ENCODE assay signal across 1 cellular context in the genomic region with DNA sequence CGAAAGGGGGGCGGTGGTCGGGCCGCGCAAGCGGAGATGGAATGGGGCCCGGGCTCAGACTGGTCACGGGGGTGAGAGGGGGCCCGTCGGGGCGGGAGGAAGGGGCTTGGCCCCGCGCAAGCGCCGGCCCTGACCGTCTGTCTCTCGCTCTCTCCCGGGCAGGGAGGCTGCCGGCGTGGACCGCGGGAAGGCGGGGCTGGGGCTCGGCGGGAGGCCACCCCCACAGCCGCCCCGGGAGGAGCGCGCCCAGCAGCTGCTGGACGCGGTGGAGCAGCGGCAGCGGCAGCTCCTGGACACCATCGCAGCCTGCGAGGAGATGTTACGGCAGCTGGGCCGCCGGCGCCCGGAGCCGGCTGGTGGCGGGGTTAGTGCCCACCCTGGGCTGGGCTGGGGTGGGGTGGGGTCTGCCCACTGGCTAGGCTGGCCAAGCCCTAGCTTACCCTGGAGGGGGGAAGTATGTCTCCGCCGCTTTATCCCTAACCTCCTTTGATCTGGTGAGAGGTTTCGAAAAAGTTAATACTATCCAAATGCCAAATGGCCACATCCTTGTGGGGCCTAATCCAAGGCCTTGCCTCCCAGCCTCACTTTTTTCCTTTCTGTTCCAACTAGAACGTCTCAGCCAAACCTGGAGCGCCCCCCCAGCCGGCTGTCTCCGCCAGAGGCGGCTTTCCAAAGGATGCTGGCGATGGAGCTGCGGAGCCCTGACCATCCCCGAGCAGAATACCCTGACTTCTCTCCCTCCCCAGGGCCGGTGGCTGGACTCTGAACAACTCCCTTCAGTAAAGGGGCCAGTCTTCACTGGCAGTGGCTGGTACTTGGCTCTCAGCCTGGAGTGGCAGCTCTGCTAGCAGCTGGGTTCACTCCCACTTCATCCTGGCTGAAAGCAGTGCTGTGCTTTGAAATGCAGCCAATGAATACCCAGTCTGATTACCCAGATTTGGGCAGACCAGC.
TF ChIP-seq lines count a peak whose summit lies in the region.

No MANE protein-coding gene starts in this region.

TF ChIP-seq in HEK293, 187 proteins besides CTCF, POLR2A, EP300 and RAD21 (continued from another document and continues in another):
- TF ChIP-seq ZSCAN5A (tag by site-specific recombination; IDR thresholded peaks at IDR 0.05) (no peak), ZBTB17 (tag by site-specific recombination; IDR thresholded peaks at IDR 0.05) (peak; percentile 91), ZNF707 (tag by site-specific recombination; IDR thresholded peaks at IDR 0.05) (no peak), ZNF302 (tag by site-specific recombination; IDR thresholded peaks at IDR 0.05; ENCODE audit: low read depth) (no peak), ZNF280C (tag by site-specific recombination; IDR thresholded peaks at IDR 0.05) (no peak), ZNF335 (tag by site-specific recombination; conservative IDR thresholded peaks at IDR 0.05) (peak; percentile 71; the same call in 1 of the 2 replicates), ZNF776 (tag by site-specific recombination; IDR thresholded peaks at IDR 0.05; ENCODE audit: borderline replicate concordance) (no peak), ZNF48 (tag by site-specific recombination; IDR thresholded peaks at IDR 0.05) (no peak), ZNF530 (tag by site-specific recombination; IDR thresholded peaks at IDR 0.05; ENCODE audit: low read depth) (no peak), PATZ1 (tag by site-specific recombination; IDR thresholded peaks at IDR 0.05) (peak; percentile 88), ZNF596 (tag by site-specific recombination; IDR thresholded peaks at IDR 0.05) (peak; percentile 57), KLF9 (tag by site-specific recombination; IDR thresholded peaks at IDR 0.05; ENCODE audit: low read depth) (peak; percentile 76), ZNF155 (tag by site-specific recombination; IDR thresholded peaks at IDR 0.05) (no peak), ZSCAN30 (tag by site-specific recombination; IDR thresholded peaks at IDR 0.05) (peak; percentile 51), ZNF658 (tag by site-specific recombination; IDR thresholded peaks at IDR 0.05) (no peak), GLIS2 (tag by site-specific recombination; IDR thresholded peaks at IDR 0.05) (peak; percentile 98), ZNF292 (tag by site-specific recombination; IDR thresholded peaks at IDR 0.05; ENCODE audit: borderline replicate concordance, low read depth) (no peak), GLIS1 (tag by site-specific recombination; IDR thresholded peaks at IDR 0.05) (peak; percentile 98), ZNF610 (tag by site-specific recombination; IDR thresholded peaks at IDR 0.05; ENCODE audit: borderline replicate concordance) (no peak), ZNF23 (tag by site-specific recombination; IDR thresholded peaks at IDR 0.05; ENCODE audit: borderline replicate concordance) (no peak), ZNF677 (tag by site-specific recombination; IDR thresholded peaks at IDR 0.05) (no peak), ZNF433 (tag by site-specific recombination; IDR thresholded peaks at IDR 0.05; ENCODE audit: low read depth) (no peak), ZNF660 (tag by site-specific recombination; IDR thresholded peaks at IDR 0.05) (no peak), MYNN (tag by site-specific recombination; IDR thresholded peaks at IDR 0.05; ENCODE audit: borderline replicate concordance) (no peak), ZNF112 (tag by site-specific recombination; IDR thresholded peaks at IDR 0.05) (no peak), ZNF76 (tag by site-specific recombination; IDR thresholded peaks at IDR 0.05; ENCODE audit: borderline replicate concordance, low read depth) (0 out of 2 replicates have a peak, but pooled peaks have one; percentile 18), INSM2 (tag by site-specific recombination; IDR thresholded peaks at IDR 0.05) (peak; percentile 11; the same call in 1 of the 2 replicates), SP2 (tag by site-specific recombination; IDR thresholded peaks at IDR 0.05) (peak; percentile 24), ZBTB1 (tag by site-specific recombination; IDR thresholded peaks at IDR 0.05) (no peak), ZNF184 (tag by site-specific recombination; IDR thresholded peaks at IDR 0.05) (no peak), ZNF24 (tag by site-specific recombination; IDR thresholded peaks at IDR 0.05) (no peak), ZBTB26 (tag by site-specific recombination; optimal IDR thresholded peaks at IDR 0.05) (peak; percentile 63)
- TF ChIP-seq, protein P1, sequence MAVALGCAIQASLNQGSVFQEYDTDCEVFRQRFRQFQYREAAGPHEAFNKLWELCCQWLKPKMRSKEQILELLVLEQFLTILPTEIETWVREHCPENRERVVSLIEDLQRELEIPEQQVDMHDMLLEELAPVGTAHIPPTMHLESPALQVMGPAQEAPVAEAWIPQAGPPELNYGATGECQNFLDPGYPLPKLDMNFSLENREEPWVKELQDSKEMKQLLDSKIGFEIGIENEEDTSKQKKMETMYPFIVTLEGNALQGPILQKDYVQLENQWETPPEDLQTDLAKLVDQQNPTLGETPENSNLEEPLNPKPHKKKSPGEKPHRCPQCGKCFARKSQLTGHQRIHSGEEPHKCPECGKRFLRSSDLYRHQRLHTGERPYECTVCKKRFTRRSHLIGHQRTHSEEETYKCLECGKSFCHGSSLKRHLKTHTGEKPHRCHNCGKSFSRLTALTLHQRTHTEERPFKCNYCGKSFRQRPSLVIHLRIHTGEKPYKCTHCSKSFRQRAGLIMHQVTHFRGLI (tag by site-specific recombination; IDR thresholded peaks at IDR 0.05) = peak; percentile 66
- TF ChIP-seq, protein P2, sequence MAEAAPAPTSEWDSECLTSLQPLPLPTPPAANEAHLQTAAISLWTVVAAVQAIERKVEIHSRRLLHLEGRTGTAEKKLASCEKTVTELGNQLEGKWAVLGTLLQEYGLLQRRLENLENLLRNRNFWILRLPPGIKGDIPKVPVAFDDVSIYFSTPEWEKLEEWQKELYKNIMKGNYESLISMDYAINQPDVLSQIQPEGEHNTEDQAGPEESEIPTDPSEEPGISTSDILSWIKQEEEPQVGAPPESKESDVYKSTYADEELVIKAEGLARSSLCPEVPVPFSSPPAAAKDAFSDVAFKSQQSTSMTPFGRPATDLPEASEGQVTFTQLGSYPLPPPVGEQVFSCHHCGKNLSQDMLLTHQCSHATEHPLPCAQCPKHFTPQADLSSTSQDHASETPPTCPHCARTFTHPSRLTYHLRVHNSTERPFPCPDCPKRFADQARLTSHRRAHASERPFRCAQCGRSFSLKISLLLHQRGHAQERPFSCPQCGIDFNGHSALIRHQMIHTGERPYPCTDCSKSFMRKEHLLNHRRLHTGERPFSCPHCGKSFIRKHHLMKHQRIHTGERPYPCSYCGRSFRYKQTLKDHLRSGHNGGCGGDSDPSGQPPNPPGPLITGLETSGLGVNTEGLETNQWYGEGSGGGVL (tag by site-specific recombination; IDR thresholded peaks at IDR 0.05) = peak; percentile 68
- TF ChIP-seq, protein P3, sequence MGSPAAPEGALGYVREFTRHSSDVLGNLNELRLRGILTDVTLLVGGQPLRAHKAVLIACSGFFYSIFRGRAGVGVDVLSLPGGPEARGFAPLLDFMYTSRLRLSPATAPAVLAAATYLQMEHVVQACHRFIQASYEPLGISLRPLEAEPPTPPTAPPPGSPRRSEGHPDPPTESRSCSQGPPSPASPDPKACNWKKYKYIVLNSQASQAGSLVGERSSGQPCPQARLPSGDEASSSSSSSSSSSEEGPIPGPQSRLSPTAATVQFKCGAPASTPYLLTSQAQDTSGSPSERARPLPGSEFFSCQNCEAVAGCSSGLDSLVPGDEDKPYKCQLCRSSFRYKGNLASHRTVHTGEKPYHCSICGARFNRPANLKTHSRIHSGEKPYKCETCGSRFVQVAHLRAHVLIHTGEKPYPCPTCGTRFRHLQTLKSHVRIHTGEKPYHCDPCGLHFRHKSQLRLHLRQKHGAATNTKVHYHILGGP (tag by site-specific recombination; IDR thresholded peaks at IDR 0.05) = no peak
- TF ChIP-seq, protein P4, sequence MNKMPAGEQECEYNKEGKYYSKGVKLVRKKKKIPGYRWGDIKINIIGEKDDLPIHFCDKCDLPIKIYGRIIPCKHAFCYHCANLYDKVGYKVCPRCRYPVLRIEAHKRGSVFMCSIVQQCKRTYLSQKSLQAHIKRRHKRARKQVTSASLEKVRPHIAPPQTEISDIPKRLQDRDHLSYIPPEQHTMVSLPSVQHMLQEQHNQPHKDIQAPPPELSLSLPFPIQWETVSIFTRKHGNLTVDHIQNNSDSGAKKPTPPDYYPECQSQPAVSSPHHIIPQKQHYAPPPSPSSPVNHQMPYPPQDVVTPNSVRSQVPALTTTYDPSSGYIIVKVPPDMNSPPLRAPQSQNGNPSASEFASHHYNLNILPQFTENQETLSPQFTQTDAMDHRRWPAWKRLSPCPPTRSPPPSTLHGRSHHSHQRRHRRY (tag by site-specific recombination; IDR thresholded peaks at IDR 0.05) = no peak
- TF ChIP-seq, protein P5, sequence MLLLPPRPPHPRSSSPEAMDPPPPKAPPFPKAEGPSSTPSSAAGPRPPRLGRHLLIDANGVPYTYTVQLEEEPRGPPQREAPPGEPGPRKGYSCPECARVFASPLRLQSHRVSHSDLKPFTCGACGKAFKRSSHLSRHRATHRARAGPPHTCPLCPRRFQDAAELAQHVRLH (tag by site-specific recombination; IDR thresholded peaks at IDR 0.05) = no peak
